In the genomic region with DNA sequence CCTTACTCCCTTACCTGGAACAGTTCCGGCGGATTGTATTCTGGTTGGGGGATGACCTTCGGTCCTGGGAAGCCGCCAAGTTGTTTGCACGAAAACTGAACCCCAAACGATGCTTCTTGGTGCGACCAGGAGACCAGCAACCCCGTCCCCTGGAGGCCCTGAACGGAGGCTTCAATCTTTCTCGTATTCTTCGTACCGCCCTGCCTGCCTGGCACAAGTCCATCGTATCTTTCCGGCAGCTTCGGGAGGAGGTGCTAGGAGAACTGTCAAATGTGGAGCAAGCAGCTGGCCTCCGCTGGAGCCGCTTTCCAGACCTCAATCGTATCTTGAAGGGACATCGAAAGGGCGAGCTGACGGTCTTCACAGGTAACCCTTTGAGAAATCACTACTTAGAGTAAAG, we compare ENCODE assay signal across 1 cellular context.
TF ChIP-seq lines count a peak whose summit lies in the region.

No MANE protein-coding gene starts in this region.

TF ChIP-seq in HepG2, 621 proteins besides CTCF, POLR2A, EP300 and RAD21:
- no peak for TF ChIP-seq HNF4A (CRISPR knock-in tag; IDR thresholded peaks at IDR 0.05)
- TF ChIP-seq PLRG1 (conservative IDR thresholded peaks at IDR 0.05) = no peak
- TF ChIP-seq ZBTB33 (CRISPR knock-in tag; IDR thresholded peaks at IDR 0.05) = peak; percentile 21; the same call in 1 of the 2 replicates
